21 cellular contexts compared by ENCODE assay signal in genomic region chr16:82979406-82980111, GRCh38.
"Had no signal": no experiment of that assay in that cellular context is flagged by ENCODE, and none has a peak within 500 bp of the region (broad histone marks: within the 10 kb centered on the region; RNA-seq: fewer than 3 reads in every experiment).

No MANE protein-coding gene starts in this region.

- H3K27me3 ChIP-seq: gastroesophageal sphincter, neutrophil, tibial nerve had no signal

- FAIRE-seq: keratinocyte had no signal

- H3K36me3 Mint-ChIP-seq: activated naive CD8-positive, alpha-beta T cell treated with anti-CD3 and anti-CD28 coated beads for 36 hours; brain had no signal

- H3K9me3 ChIP-seq: gastroesophageal sphincter, neutrophil had no signal

- DNase-seq: activated CD4-positive, alpha-beta T cell treated with anti-CD3 and anti-CD28 coated beads for 4 hours; activated naive CD8-positive, alpha-beta T cell treated with anti-CD3 and anti-CD28 coated beads for 36 hours; amygdala; cortex of kidney; effector CD8-positive, alpha-beta T cell; left ventricle myocardium inferior; mesendoderm; natural killer cell; posterior cingulate gyrus; right cardiac atrium; stimulated activated CD4-positive, alpha-beta T cell treated with anti-CD3 and anti-CD28 coated beads, Interleukin-4, amount 100 ng/mL, for 24 hours; stimulated activated naive CD4-positive, alpha-beta T cell had no signal

- ATAC-seq: gastroesophageal sphincter, natural killer cell, right cardiac atrium had no signal

- H3K4me1 ChIP-seq: gastroesophageal sphincter, tibial nerve had no signal

- H3K36me3 ChIP-seq: gastroesophageal sphincter, left ventricle myocardium inferior, neutrophil, tibial nerve had no signal

- H3K27ac ChIP-seq: gastroesophageal sphincter, left ventricle myocardium inferior, neutrophil, skin epidermis, tibial nerve, VCaP had no signal

- H3K4me3 ChIP-seq: gastroesophageal sphincter, left ventricle myocardium inferior, skin epidermis, tibial nerve had no signal

- H3K4me3 Mint-ChIP-seq: activated naive CD8-positive, alpha-beta T cell treated with anti-CD3 and anti-CD28 coated beads for 36 hours; activated T-helper 1 cell treated with anti-CD3 and anti-CD28 coated beads, Interleukin-12 subunit alpha, Interleukin-12 subunit beta, Interleukin-2, Interleukin-4 antibody, amounts not matched to agents 30 ng/mL and 10 ng/mL and 1 ng/mL, durations not matched to agents 14 hours and 24 hours and 36 hours; brain; central memory CD8-positive, alpha-beta T cell; natural killer cell had no signal

- H3K4me1 Mint-ChIP-seq: activated naive CD8-positive, alpha-beta T cell treated with anti-CD3 and anti-CD28 coated beads for 36 hours; brain; central memory CD8-positive, alpha-beta T cell; natural killer cell had no signal

- H3K27ac Mint-ChIP-seq: activated naive CD8-positive, alpha-beta T cell treated with anti-CD3 and anti-CD28 coated beads for 36 hours; activated T-helper 1 cell treated with anti-CD3 and anti-CD28 coated beads, Interleukin-12 subunit alpha, Interleukin-12 subunit beta, Interleukin-2, Interleukin-4 antibody, amounts not matched to agents 30 ng/mL and 10 ng/mL and 1 ng/mL, durations not matched to agents 14 hours and 24 hours and 36 hours; brain; natural killer cell had no signal
